Comparison of ENCODE assay signal across 11 cellular contexts in the genomic region with DNA sequence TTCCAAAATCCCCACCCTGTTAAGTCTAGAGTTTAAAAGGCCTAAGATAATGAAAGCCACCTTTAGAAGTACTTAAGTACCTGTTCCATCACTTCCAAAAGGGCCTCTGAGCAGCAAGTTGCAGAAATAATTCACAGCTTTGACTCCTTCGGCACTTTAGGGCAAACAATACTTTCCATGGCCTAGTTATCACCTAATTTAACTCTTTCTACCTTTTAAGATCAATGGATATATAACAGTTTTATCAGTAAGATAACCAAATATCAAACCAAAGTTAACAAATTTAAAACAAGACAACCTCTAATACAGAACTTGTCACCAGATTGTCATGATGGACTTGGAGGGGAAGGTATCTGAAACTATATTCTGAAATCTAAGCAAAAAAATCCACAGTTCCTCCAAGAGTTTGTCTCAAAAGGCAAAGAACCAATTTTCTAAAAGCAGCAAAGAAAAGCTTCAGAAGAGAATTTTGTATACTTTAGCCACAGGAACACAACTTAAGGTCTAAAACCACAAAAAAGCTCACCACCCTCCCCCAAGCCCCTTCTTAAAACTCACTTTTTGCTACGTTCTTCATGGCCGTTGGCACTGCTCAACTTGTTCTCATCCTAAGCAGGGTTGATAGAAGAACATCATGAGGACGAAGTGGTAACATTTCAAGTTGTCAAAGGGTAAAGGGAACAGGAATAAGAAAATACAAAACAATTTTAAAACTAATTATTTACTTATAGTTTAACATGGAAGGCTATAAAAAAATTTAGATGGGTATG. TPM values are rescaled to one million over a fixed set of nuclear protein-coding genes. Genes with fewer than 3 reads are reported as not detected.
DNase-seq lines count a peak whose midpoint lies in the region; ATAC-seq and TF ChIP-seq lines count a peak whose summit lies in the region.
"Had no signal": no experiment of that assay in that cellular context is flagged by ENCODE, and none has a peak within 500 bp of the region (broad histone marks: within the 10 kb centered on the region; RNA-seq: fewer than 3 reads in every experiment).

No MANE protein-coding gene starts in this region.

- peaks cover 52% of the 10 kb centered on the region for H3K36me3 ChIP-seq in CD8-positive, alpha-beta T cell (ENCODE audit: insufficient read depth, low read length)
- peaks cover 72% of the 10 kb centered on the region for H3K36me3 ChIP-seq in Loucy (ENCODE audit: insufficient read depth, low read length)
- peaks cover 62% of the 10 kb centered on the region for H3K36me3 ChIP-seq in Karpas-422 (ENCODE audit: insufficient read depth, low read length)

- intact Hi-C loops in CD8-positive, alpha-beta T cell (cut with DNase I, micrococcal nuclease), result no loop called here

- no peaks in the 10 kb centered on the region for H3K9me3 ChIP-seq in CD8-positive, alpha-beta T cell (ENCODE audit: low read length)
- H3K9me3 ChIP-seq in Loucy (ENCODE audit: insufficient read depth, low read depth, low read length) (no peaks in the 10 kb centered on the region), Karpas-422 (ENCODE audit: low read length) (no peaks in the 10 kb centered on the region)
- H3K9me3 ChIP-seq: HAP-1 had no signal

- H3K27ac Mint-ChIP-seq in CD8-positive, alpha-beta T cell, result peak overlapping the region; percentile 78
- no peak overlapping the region for H3K27ac Mint-ChIP-seq in nephron progenitor cell

- H3K36me3 Mint-ChIP-seq in CD8-positive, alpha-beta T cell, result peaks cover 81% of the 10 kb centered on the region
- peaks cover 68% of the 10 kb centered on the region for H3K36me3 Mint-ChIP-seq in nephron progenitor cell (ENCODE audit: low read depth)

- H3K27me3 Mint-ChIP-seq in CD8-positive, alpha-beta T cell (ENCODE audit: low read depth), result no peaks in the 10 kb centered on the region
- peaks cover 5% of the 10 kb centered on the region for H3K27me3 Mint-ChIP-seq in nephron progenitor cell (ENCODE audit: low read depth, poor library complexity)

- POLR2A ChIA-PET in CD8-positive, alpha-beta T cell (lab: Charles Lee), result interaction anchor here (1.2 to 7.0 kb wide), 4 partner anchors 20 to 74 kb away, joined by 3 to 370 read pairs (median 4); partner anchors contain the start of genes CPNE1, NFS1, PHF20 and RBM12

- no peaks in the 10 kb centered on the region for H3K9me3 Mint-ChIP-seq in CD8-positive, alpha-beta T cell
- H3K9me3 Mint-ChIP-seq in nephron progenitor cell, result no peaks in the 10 kb centered on the region

- H2AFZ ChIP-seq in Loucy (ENCODE audit: low read length) (no peak overlapping the region), Karpas-422 (ENCODE audit: low read length) (no peak overlapping the region)

- no peak for ATAC-seq in CD8-positive, alpha-beta T cell
- ATAC-seq in HG03457 (IDR thresholded peaks at IDR 0.05; ENCODE audit: unreplicated experiment), result no peak
- no peak for ATAC-seq in HG03520 (IDR thresholded peaks at IDR 0.05; ENCODE audit: unreplicated experiment)
- ATAC-seq: Right ventricle myocardium inferior had no signal

- peaks cover 63% of the 10 kb centered on the region for H3K4me1 Mint-ChIP-seq in CD8-positive, alpha-beta T cell (ENCODE audit: low read depth)
- peaks cover 54% of the 10 kb centered on the region for H3K4me1 Mint-ChIP-seq in nephron progenitor cell

- H4K20me1 ChIP-seq in Loucy (ENCODE audit: insufficient read depth, low read length, poor library complexity, severe bottlenecking) (peaks cover 69% of the 10 kb centered on the region), Karpas-422 (ENCODE audit: insufficient read depth, low read depth, low read length) (peaks cover 62% of the 10 kb centered on the region)

- no peak for TF ChIP-seq CTCF in CD8-positive, alpha-beta T cell (IDR thresholded peaks at IDR 0.05)
- TF ChIP-seq CTCF in Loucy (conservative IDR thresholded peaks at IDR 0.05; ENCODE audit: low read length) (no peak), choroid plexus epithelial cell (conservative IDR thresholded peaks at IDR 0.05; ENCODE audit: low read depth, low read length) (no peak), nephron progenitor cell (IDR thresholded peaks at IDR 0.05) (no peak)

- no peak overlapping the region for H3K27ac ChIP-seq in CD8-positive, alpha-beta T cell (ENCODE audit: low read depth, low read length)
- no peak overlapping the region for H3K27ac ChIP-seq in Karpas-422 (ENCODE audit: low read length)

- H3K4me3 Mint-ChIP-seq in CD8-positive, alpha-beta T cell, result peak overlapping the region; percentile 71
- H3K4me3 Mint-ChIP-seq in nephron progenitor cell, result peak overlapping the region; percentile 35

- H3K4me3 ChIP-seq in CD8-positive, alpha-beta T cell (ENCODE audit: low read depth, low read length), result no peak overlapping the region
- peak overlapping the region; percentile 96 for H3K4me3 ChIP-seq in Loucy (ENCODE audit: low read length, poor library complexity, severe bottlenecking)
- peak overlapping the region; percentile 16 for H3K4me3 ChIP-seq in choroid plexus epithelial cell (ENCODE audit: low read depth, low read length)
- H3K4me3 ChIP-seq in Karpas-422 (ENCODE audit: low read length), result no peak overlapping the region

- H3K9ac ChIP-seq in Loucy (ENCODE audit: low read depth, low read length, poor library complexity, severe bottlenecking), result peak overlapping the region; percentile 100
- H3K9ac ChIP-seq in Karpas-422 (ENCODE audit: low read length), result no peak overlapping the region

- no peaks in the 10 kb centered on the region for H3K9me2 ChIP-seq in Loucy (replicated peaks; ENCODE audit: low read depth, low read length)
- H3K9me2 ChIP-seq in Karpas-422 (replicated peaks; ENCODE audit: insufficient read depth, low read length), result no peaks in the 10 kb centered on the region

- CTCF ChIA-PET in CD8-positive, alpha-beta T cell (lab: Charles Lee), result interaction anchor here (1.0 to 1.7 kb wide), 3 partner anchors 8 to 146 kb away, joined by 3 to 7 read pairs (median 4); no protein-coding TSS in a partner anchor

- no peaks in the 10 kb centered on the region for H3F3A ChIP-seq in Loucy (ENCODE audit: low read depth)

- H3K4me2 ChIP-seq in Loucy (ENCODE audit: low read depth, low read length, poor library complexity, severe bottlenecking) (peak overlapping the region; percentile 99), Karpas-422 (ENCODE audit: low read depth, low read length, poor library complexity, severe bottlenecking) (no peak overlapping the region)

- H3K79me2 ChIP-seq in Loucy (ENCODE audit: insufficient read depth, low read length) (peaks cover 96% of the 10 kb centered on the region), Karpas-422 (ENCODE audit: low read length) (peaks cover 79% of the 10 kb centered on the region)

- peaks cover 66% of the 10 kb centered on the region for H3K4me1 ChIP-seq in CD8-positive, alpha-beta T cell (ENCODE audit: insufficient read depth, low read length)
- peaks cover 63% of the 10 kb centered on the region for H3K4me1 ChIP-seq in Loucy (ENCODE audit: insufficient read depth, low read length, poor library complexity, severe bottlenecking)
- peaks cover 49% of the 10 kb centered on the region for H3K4me1 ChIP-seq in Karpas-422 (ENCODE audit: low read length)

- no peaks in the 10 kb centered on the region for H3K27me3 ChIP-seq in CD8-positive, alpha-beta T cell (ENCODE audit: insufficient read depth, low read length)
- H3K27me3 ChIP-seq in Loucy (ENCODE audit: insufficient read depth, low read length, poor library complexity, severe bottlenecking), result peaks cover 9% of the 10 kb centered on the region
- H3K27me3 ChIP-seq in Karpas-422 (ENCODE audit: low read length), result no peaks in the 10 kb centered on the region

- no peak for DNase-seq in CD8-positive, alpha-beta T cell
- DNase-seq in choroid plexus epithelial cell (ENCODE audit: low read depth) (no peak), nephron progenitor cell (no peak), Karpas-422 (no peak), OCI-M2 (lab: John Stamatoyannopoulos, UW; ENCODE audit: unreplicated experiment) (no peak)
- DNase-seq: NCI-H2081 had no signal

RNA-seq across cellular contexts. Expression of gene RBM39, which starts 3.5 kb away (rescaled TPM):
- total RNA-seq in CD8-positive, alpha-beta T cell, result 1,000 to 10,000 TPM; 1,168 to 1,202 TPM
- total RNA-seq in Karpas-422 (2014; rRNA removed; shearing (Covaris generic); ENCODE audit: low replicate concordance), result 315 and 375 TPM in 2 replicates

RNA-seq across cellular contexts. Expression of gene PHF20, which starts 33.2 kb away (rescaled TPM):
- 100 to 1,000 TPM; 101 to 107 TPM for total RNA-seq in CD8-positive, alpha-beta T cell
- 27.8 and 41.7 TPM in 2 replicates for total RNA-seq in Karpas-422 (2014; rRNA removed; shearing (Covaris generic); ENCODE audit: low replicate concordance)

RNA-seq across cellular contexts. Expression of gene ROMO1, which starts 39.4 kb away (rescaled TPM):
- 10 to 100 TPM; 39.2 to 43.8 TPM for total RNA-seq in CD8-positive, alpha-beta T cell
- total RNA-seq in Karpas-422 (2014; rRNA removed; shearing (Covaris generic); ENCODE audit: low replicate concordance), result 242 and 325 TPM in 2 replicates

RNA-seq across cellular contexts. Expression of gene NFS1, which starts 39.4 kb away (rescaled TPM):
- 10 to 100 TPM; 10.7 to 13.1 TPM for total RNA-seq in CD8-positive, alpha-beta T cell
- 62.6 and 79.6 TPM in 2 replicates for total RNA-seq in Karpas-422 (2014; rRNA removed; shearing (Covaris generic); ENCODE audit: low replicate concordance)

Comparison
In these comparisons a context has a peak if more than half of its experiments do, and no peak if none do; other contexts are left out.
1. H3K4me3 ChIP-seq: peak in Loucy (single experiment) and choroid plexus epithelial cell (single experiment); none in CD8-positive, alpha-beta T cell (single experiment) and Karpas-422 (single experiment).